17 cellular contexts compared by ENCODE assay signal in genomic region chr9:93011114-93011513, GRCh38. TPM values are rescaled to one million over a fixed set of nuclear protein-coding genes. Genes with fewer than 3 reads are reported as not detected.
A peak's percentile ranks its signal among the peaks of the same experiment; 100 is the strongest.
DNase-seq lines count a peak whose midpoint lies in the region; ATAC-seq and TF ChIP-seq lines count a peak whose summit lies in the region.
"Had no signal": no experiment of that assay in that cellular context is flagged by ENCODE, and none has a peak within 500 bp of the region (broad histone marks: within the 10 kb centered on the region; RNA-seq: fewer than 3 reads in every experiment).

No MANE protein-coding gene starts in this region.

- peak; percentile 20 for DNase-seq in cardiac septum (ENCODE audit: low spot score)
- no peak for DNase-seq in heart right ventricle
- peak; percentile 10 for DNase-seq in colonic mucosa
- DNase-seq in naive thymus-derived CD4-positive, alpha-beta T cell = peak in 1 of 9 donors; percentile 7
- peak; percentile 60 for DNase-seq in upper lobe of right lung
- DNase-seq in KBM-7 = no peak
- no peak for DNase-seq in GDM1 (lab: John Stamatoyannopoulos, UW)
- DNase-seq: CD8-positive, alpha-beta memory T cell; DMS79 treated with DMSO at 0.1 percent for 48 hours; NCI-H1930; NCI-H2171 treated with DMSO at 0.1 percent for 48 hours; NCI-H82 had no signal

- peak overlapping the region in 7 of 9 donors; percentile 58 to 84 (median 75) for H3K27ac Mint-ChIP-seq in naive thymus-derived CD4-positive, alpha-beta T cell
- H3K27ac Mint-ChIP-seq: B cell, GM23338 had no signal

- no peaks in the 10 kb centered on the region for H3K9me3 ChIP-seq in heart right ventricle
- H3K9me3 ChIP-seq in colonic mucosa = no peaks in the 10 kb centered on the region
- H3K9me3 ChIP-seq in naive thymus-derived CD4-positive, alpha-beta T cell (ENCODE audit: control insufficient read depth in 2 of 3, low read length in 3 of 3) = no peaks in the 10 kb centered on the region
- H3K9me3 ChIP-seq in upper lobe of right lung = no peaks in the 10 kb centered on the region
- H3K9me3 ChIP-seq: SJSA1 had no signal

- ATAC-seq in heart right ventricle (no peak), upper lobe of right lung (no peak), GM21786 (IDR thresholded peaks at IDR 0.05; ENCODE audit: unreplicated experiment) (no peak)
- ATAC-seq in naive thymus-derived CD4-positive, alpha-beta T cell = no peak

- H3K36me3 ChIP-seq in heart right ventricle (peaks cover 0 to 93% (median 0%) of the 10 kb centered on the region in 9 donors), colonic mucosa (no peaks in the 10 kb centered on the region), upper lobe of right lung (peaks cover 8% of the 10 kb centered on the region)
- peaks cover 36 to 87% (median 55%) of the 10 kb centered on the region in 3 experiments for H3K36me3 ChIP-seq in naive thymus-derived CD4-positive, alpha-beta T cell (ENCODE audit: control insufficient read depth in 2 of 3, insufficient read depth in 3 of 3, low read length in 3 of 3)
- H3K36me3 ChIP-seq: SJSA1 had no signal

- POLR2A ChIA-PET in naive thymus-derived CD4-positive, alpha-beta T cell (lab: Charles Lee) = interaction anchor here (2.3 to 8.5 kb wide), 3 partner anchors 9 to 45 kb away, joined by 9 to 99 read pairs (median 12); no protein-coding TSS in a partner anchor

- H3K27me3 Mint-ChIP-seq in naive thymus-derived CD4-positive, alpha-beta T cell = no peaks in the 10 kb centered on the region
- H3K27me3 Mint-ChIP-seq: B cell; CD8-positive, alpha-beta memory T cell had no signal

- H3K27me3 ChIP-seq in heart right ventricle = peaks cover 0 to 3% (median 0%) of the 10 kb centered on the region in 7 donors
- H3K27me3 ChIP-seq in colonic mucosa = no peaks in the 10 kb centered on the region
- H3K27me3 ChIP-seq in naive thymus-derived CD4-positive, alpha-beta T cell (ENCODE audit: control insufficient read depth in 2 of 2, insufficient read depth in 2 of 2, low read length in 2 of 2) = no peaks in the 10 kb centered on the region
- no peaks in the 10 kb centered on the region for H3K27me3 ChIP-seq in upper lobe of right lung
- H3K27me3 ChIP-seq: SJSA1 had no signal

- 95 to 96% methylated on average over 8 of the region's 8 CpGs for WGBS in heart right ventricle, 2 donors

- in situ Hi-C loops in KBM-7 (cut with MboI; ENCODE audit: low pct_unique_long_range_greater_than_20kb, low sequenced_read_pairs) = no loop called here

- intact Hi-C loops in cardiac septum (cut with DNase I) = no loop called here
- intact Hi-C loops in heart right ventricle (cut with DNase I) = no loop called here
- intact Hi-C loops in colonic mucosa (cut with DNase I) = no loop called here
- intact Hi-C loops in naive thymus-derived CD4-positive, alpha-beta T cell (cut with micrococcal nuclease) = no loop called here
- intact Hi-C loops in upper lobe of right lung (cut with DNase I) = no loop called here

- no peak overlapping the region for H3K27ac ChIP-seq in heart right ventricle
- H3K27ac ChIP-seq in colonic mucosa = no peak overlapping the region
- peak overlapping the region; percentile 58 for H3K27ac ChIP-seq in naive thymus-derived CD4-positive, alpha-beta T cell (ENCODE audit: low read depth, low read length)
- no peak overlapping the region for H3K27ac ChIP-seq in upper lobe of right lung
- H3K27ac ChIP-seq: SJSA1 had no signal

- H3K36me3 Mint-ChIP-seq in naive thymus-derived CD4-positive, alpha-beta T cell = peaks cover 0 to 40% (median 28%) of the 10 kb centered on the region in 5 donors

- no peak overlapping the region for H3K9ac ChIP-seq in colonic mucosa (ENCODE audit: low read depth in 2 of 2, low read length in 2 of 2)

- CTCF ChIA-PET in naive thymus-derived CD4-positive, alpha-beta T cell (lab: Charles Lee) = no interaction called here

- H3K4me3 ChIP-seq in heart right ventricle (no peak overlapping the region), colonic mucosa (no peak overlapping the region), upper lobe of right lung (no peak overlapping the region)
- H3K4me3 ChIP-seq in naive thymus-derived CD4-positive, alpha-beta T cell (ENCODE audit: low read length) = no peak overlapping the region
- H3K4me3 ChIP-seq: GM23338, SJSA1 had no signal

- H3K4me1 Mint-ChIP-seq in naive thymus-derived CD4-positive, alpha-beta T cell = peaks cover 12 to 41% (median 20%) of the 10 kb centered on the region in 7 donors
- H3K4me1 Mint-ChIP-seq: B cell had no signal

- H3K4me3 Mint-ChIP-seq in naive thymus-derived CD4-positive, alpha-beta T cell = no peak overlapping the region
- H3K4me3 Mint-ChIP-seq: B cell; CD8-positive, alpha-beta memory T cell; GM23338 had no signal

- H3K9me3 Mint-ChIP-seq in naive thymus-derived CD4-positive, alpha-beta T cell = no peaks in the 10 kb centered on the region
- H3K9me3 Mint-ChIP-seq: CD8-positive, alpha-beta memory T cell; GM23338 had no signal

- TF ChIP-seq CTCF in heart right ventricle (IDR thresholded peaks at IDR 0.05) = no peak
- no peak for TF ChIP-seq CTCF in colonic mucosa (IDR thresholded peaks at IDR 0.05)
- TF ChIP-seq CTCF in upper lobe of right lung (IDR thresholded peaks at IDR 0.05) = no peak

- H3K4me1 ChIP-seq in heart right ventricle (no peaks in the 10 kb centered on the region), colonic mucosa (no peaks in the 10 kb centered on the region), upper lobe of right lung (no peaks in the 10 kb centered on the region)
- H3K4me1 ChIP-seq in naive thymus-derived CD4-positive, alpha-beta T cell (ENCODE audit: control insufficient read depth in 2 of 2, insufficient read depth in 2 of 2, low read length in 2 of 2) = peaks cover 0 to 16% of the 10 kb centered on the region in 2 donors
- H3K4me1 ChIP-seq: SJSA1 had no signal

RNA-seq across cellular contexts. Expression of gene SUSD3, which starts 47.4 kb away (rescaled TPM):
- total RNA-seq in cardiac septum (1.1 TPM), heart right ventricle (1 to 10 TPM in 3 of 10 donors, under 1 TPM in 6, not detected in 1; 0.40 to 2.1 (median 0.79) TPM), colonic mucosa (1 to 10 TPM; 1.6 to 2.2 TPM), upper lobe of right lung (4.8 TPM)
- under 1 TPM; 0.74 to 0.88 TPM for polyA plus RNA-seq in heart right ventricle
- total RNA-seq in naive thymus-derived CD4-positive, alpha-beta T cell = 10 to 100 TPM; 62.8 to 83.5 (median 68.7) TPM
- polyA plus RNA-seq in naive thymus-derived CD4-positive, alpha-beta T cell = 100 to 1,000 TPM; 186 to 315 TPM
- total RNA-seq: G401, SJSA1 had no signal

Comparison
In these comparisons a context has a peak if more than half of its experiments do, and no peak if none do; other contexts are left out.
1. DNase-seq: peak in cardiac septum (single experiment), colonic mucosa (single experiment) and upper lobe of right lung (single experiment); none in heart right ventricle (0 of 2), KBM-7 (single experiment) and GDM1 (single experiment).
2. RNA of gene SUSD3, which starts 47.4 kb away (total RNA-seq): 62.8 to 83.5 TPM in naive thymus-derived CD4-positive, alpha-beta T cell; 4.8 TPM in upper lobe of right lung (single experiment), 1.6 to 2.2 TPM in colonic mucosa, 1.1 TPM in cardiac septum (single experiment) and 0.40 to 2.1 TPM in heart right ventricle; every median in the first group is over 10 times any median in the second.